Comparison of ENCODE assay signal across 10 cellular contexts in the genomic region with DNA sequence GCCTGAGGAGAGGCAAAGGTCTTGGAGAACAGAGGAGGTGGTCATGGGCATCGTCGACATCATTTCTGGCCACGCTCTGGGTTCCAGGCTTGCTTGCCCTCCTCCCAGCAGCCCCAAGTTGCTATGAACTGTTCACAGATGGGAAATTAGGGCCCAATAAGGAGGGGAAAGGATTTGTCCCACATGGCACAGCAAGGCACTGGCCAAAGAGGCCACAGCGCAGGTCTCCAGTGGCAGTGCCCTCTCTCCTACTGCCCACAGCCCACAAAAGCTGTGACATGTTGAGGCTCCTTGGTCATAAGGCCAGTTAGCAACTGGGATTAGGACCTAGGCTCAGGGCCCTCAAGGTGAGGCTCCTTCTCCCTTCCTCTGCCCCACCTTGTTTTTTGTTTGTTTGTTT. TPM values are rescaled to one million over a fixed set of nuclear protein-coding genes. Genes with fewer than 3 reads are reported as not detected.
A peak's percentile ranks its signal among the peaks of the same experiment; 100 is the strongest.
DNase-seq lines count a peak whose midpoint lies in the region; ATAC-seq, FAIRE-seq and TF ChIP-seq lines count a peak whose summit lies in the region.
"Had no signal": no experiment of that assay in that cellular context is flagged by ENCODE, and none has a peak within 500 bp of the region (broad histone marks: within the 10 kb centered on the region; RNA-seq: fewer than 3 reads in every experiment).

No MANE protein-coding gene starts in this region.

- no peak for ATAC-seq in activated B cell treated with CpG ODN at 0.5 μM for 24 hours (ENCODE audit: low read depth)
- ATAC-seq in GM21360 (IDR thresholded peaks at IDR 0.05; ENCODE audit: unreplicated experiment) = no peak
- ATAC-seq in foreskin keratinocyte = no peak

- no peak for TF ChIP-seq CTCF in activated B cell treated with CpG ODN at 0.5 μM for 24 hours (IDR thresholded peaks at IDR 0.05)
- no peak for TF ChIP-seq CTCF in kidney (IDR thresholded peaks at IDR 0.05; ENCODE audit: borderline replicate concordance, extremely low read depth, insufficient read depth)
- no peak for TF ChIP-seq CTCF in stomach (IDR thresholded peaks at IDR 0.05)
- TF ChIP-seq CTCF in glutamatergic neuron (IDR thresholded peaks at IDR 0.05; ENCODE audit: partially characterized antibody, unreplicated experiment) = no peak
- no peak for TF ChIP-seq CTCF in foreskin keratinocyte (conservative IDR thresholded peaks at IDR 0.05)

- H3K4me1 ChIP-seq in kidney (ENCODE audit: control insufficient read depth in 1 of 2, insufficient read depth in 1 of 2, low read depth in 1 of 2, low read length in 2 of 2) (peaks cover 3 to 33% of the 10 kb centered on the region in 2 donors), stomach (peaks cover 33 to 75% (median 60%) of the 10 kb centered on the region in 4 donors), foreskin keratinocyte (peaks cover 6% of the 10 kb centered on the region)

- DNase-seq in activated CD8-positive, alpha-beta memory T cell treated with anti-CD3 and anti-CD28 coated beads, Interleukin-2, amount 50 U/mL, for 4 hours = peak; percentile 7
- DNase-seq in activated CD8-positive, alpha-beta memory T cell treated with anti-CD3 and anti-CD28 coated beads, Interleukin-2, amount 50 U/mL, for 48 hours = no peak
- DNase-seq in activated B cell treated with CpG ODN at 0.5 μM for 24 hours = no peak
- DNase-seq in kidney = peak; percentile 39
- no peak for DNase-seq in stomach
- no peak for DNase-seq in glutamatergic neuron
- DNase-seq in foreskin keratinocyte = no peak

- H3K9me3 Mint-ChIP-seq in activated B cell treated with CpG ODN at 0.5 μM for 24 hours (no peaks in the 10 kb centered on the region), glutamatergic neuron (ENCODE audit: unreplicated experiment) (peaks cover 16% of the 10 kb centered on the region)

- H3K27me3 ChIP-seq in stomach = peaks cover 0 to 28% (median 20%) of the 10 kb centered on the region in 3 donors
- H3K27me3 ChIP-seq in foreskin keratinocyte = no peaks in the 10 kb centered on the region

- POLR2A ChIA-PET in activated B cell treated with CpG ODN at 0.5 μM for 24 hours (lab: Charles Lee) = interaction anchor here (8.2 kb wide), 1 partner anchor 15 kb away, joined by 263 read pairs; no protein-coding TSS in a partner anchor

- WGBS in stomach, 5 donors = 73 to 82% (median 75%) methylated on average over 4 of the region's 4 CpGs

- no peaks in the 10 kb centered on the region for H3K9me3 ChIP-seq in kidney (ENCODE audit: control insufficient read depth in 1 of 2, low read length in 2 of 2)
- H3K9me3 ChIP-seq in stomach = no peaks in the 10 kb centered on the region

- H3K4me1 Mint-ChIP-seq in activated B cell treated with CpG ODN at 0.5 μM for 24 hours (peaks cover 70% of the 10 kb centered on the region), glutamatergic neuron (ENCODE audit: low read depth, unreplicated experiment) (peaks cover 4% of the 10 kb centered on the region)

- H3K36me3 ChIP-seq in kidney (ENCODE audit: control insufficient read depth in 1 of 2, insufficient read depth in 2 of 2, low read length in 2 of 2) (peaks cover 10 to 16% of the 10 kb centered on the region in 2 donors), stomach (peaks cover 17 to 22% (median 21%) of the 10 kb centered on the region in 4 donors)

- FAIRE-seq in kidney (lab: Jason Lieb, UNC) = no peak
- FAIRE-seq: bronchial epithelial cell had no signal

- H3K9ac ChIP-seq in kidney (ENCODE audit: low read length in 2 of 2) = no peak overlapping the region

- H3K36me3 Mint-ChIP-seq in activated B cell treated with CpG ODN at 0.5 μM for 24 hours (ENCODE audit: low read depth) (peaks cover 42% of the 10 kb centered on the region), glutamatergic neuron (ENCODE audit: unreplicated experiment) (no peaks in the 10 kb centered on the region)

- TF ChIP-seq EP300 in stomach (IDR thresholded peaks at IDR 0.05) = no peak

- H3K27me3 Mint-ChIP-seq in activated B cell treated with CpG ODN at 0.5 μM for 24 hours (no peaks in the 10 kb centered on the region), glutamatergic neuron (ENCODE audit: unreplicated experiment) (peaks cover 15% of the 10 kb centered on the region)

- TF ChIP-seq POLR2A in stomach (IDR thresholded peaks at IDR 0.05) = no peak

- CTCF ChIA-PET in activated B cell treated with CpG ODN at 0.5 μM for 24 hours (lab: Charles Lee) = interaction anchor here (2.0 kb wide), 1 partner anchor 11 kb away, joined by 10 read pairs; no protein-coding TSS in a partner anchor

- H3K27ac ChIP-seq in kidney (ENCODE audit: low read depth in 2 of 2, low read length in 2 of 2) = peak overlapping the region in 1 of 2 donors; percentile 13
- peak overlapping the region; percentile 38 to 96 (median 87) for H3K27ac ChIP-seq in stomach
- no peak overlapping the region for H3K27ac ChIP-seq in foreskin keratinocyte

- H3K4me3 Mint-ChIP-seq in activated B cell treated with CpG ODN at 0.5 μM for 24 hours (peak overlapping the region; percentile 94), glutamatergic neuron (ENCODE audit: unreplicated experiment) (no peak overlapping the region)

- intact Hi-C loops in activated B cell treated with CpG ODN at 0.5 μM for 24 hours (cut with micrococcal nuclease) = loop anchor here (5.0 kb wide), 2 partner anchors 112 to 203 kb away; a partner anchor contains a TSS
- intact Hi-C loops in kidney (cut with DNase I) = no loop called here
- intact Hi-C loops in stomach (cut with DNase I; ENCODE audit: low total_unique reads) = no loop called here

- H3K27ac Mint-ChIP-seq in activated B cell treated with CpG ODN at 0.5 μM for 24 hours (peak overlapping the region; percentile 97), glutamatergic neuron (ENCODE audit: unreplicated experiment) (no peak overlapping the region)

- H3K4me3 ChIP-seq in kidney (ENCODE audit: low read length in 2 of 2) (no peak overlapping the region), stomach (no peak overlapping the region)

RNA-seq across cellular contexts. Expression of a gene that starts 1.6 kb away (rescaled TPM):
- total RNA-seq in activated B cell treated with CpG ODN at 0.5 μM for 24 hours = 72.0 and 77.7 TPM in 2 replicates
- total RNA-seq in kidney = 38.4 TPM
- polyA plus RNA-seq in kidney (ENCODE audit: insufficient read depth, low read depth, low replicate concordance) = 46.0 TPM
- total RNA-seq in stomach = 10 to 100 TPM in 4 of 5 donors, 1 to 10 TPM in 1; 9.9 to 72.7 (median 41.9) TPM
- polyA plus RNA-seq in stomach = 10 to 100 TPM; 35.5 to 44.2 (median 38.5) TPM
- total RNA-seq in glutamatergic neuron (ENCODE audit: unreplicated experiment) = 51.8 TPM
- 20.4 and 20.7 TPM in 2 replicates for total RNA-seq in foreskin keratinocyte
- polyA plus RNA-seq in foreskin keratinocyte = 25.7 and 27.0 TPM in 2 replicates

RNA-seq across cellular contexts. Expression of a gene that starts 3.2 kb away (rescaled TPM):
- total RNA-seq in activated B cell treated with CpG ODN at 0.5 μM for 24 hours = 47.4 and 59.7 TPM in 2 replicates
- 13.1 TPM for total RNA-seq in kidney
- 29.8 TPM for polyA plus RNA-seq in kidney (ENCODE audit: insufficient read depth, low read depth, low replicate concordance)
- 10 to 100 TPM in 1 of 5 donors, 1 to 10 TPM in 2, not detected in 2; 4.2 to 11.3 (median 7.6) TPM for total RNA-seq in stomach
- 10 to 100 TPM; 13.8 to 45.1 (median 17.4) TPM for polyA plus RNA-seq in stomach
- 3.0 TPM for total RNA-seq in glutamatergic neuron (ENCODE audit: unreplicated experiment)
- total RNA-seq in foreskin keratinocyte = 42.6 and 48.1 TPM in 2 replicates
- polyA plus RNA-seq in foreskin keratinocyte = 57.7 and 65.8 TPM in 2 replicates
- total RNA-seq: LHCN-M2 had no signal

RNA-seq across cellular contexts. Expression of a gene that starts 12.2 kb away (rescaled TPM):
- total RNA-seq in activated B cell treated with CpG ODN at 0.5 μM for 24 hours (3.9 and 4.6 TPM in 2 replicates), kidney (1.0 TPM), stomach (1 to 10 TPM in 2 of 5 donors, not detected in 3; 6.7 to 9.9 TPM), glutamatergic neuron (ENCODE audit: unreplicated experiment) (0.78 TPM), foreskin keratinocyte (0.14 and 0.31 TPM in 2 replicates)
- polyA plus RNA-seq in kidney (ENCODE audit: insufficient read depth, low read depth, low replicate concordance) (0.99 TPM), stomach (under 1 TPM in 2 of 3 donors, not detected in 1; 0.33 to 0.50 TPM), foreskin keratinocyte (0.11 TPM in 2 replicates)

RNA-seq across cellular contexts. Expression of a gene that starts 33.8 kb away (rescaled TPM):
- total RNA-seq in activated B cell treated with CpG ODN at 0.5 μM for 24 hours (1.9 and 3.4 TPM in 2 replicates), kidney (15.7 TPM), stomach (1 to 10 TPM in 4 of 5 donors, not detected in 1; 2.9 to 8.0 (median 6.2) TPM), glutamatergic neuron (ENCODE audit: unreplicated experiment) (299 TPM), foreskin keratinocyte (0.78 and 1.0 TPM in 2 replicates)
- polyA plus RNA-seq in kidney (ENCODE audit: insufficient read depth, low read depth, low replicate concordance) (24.8 TPM), stomach (1 to 10 TPM; 4.9 to 8.3 (median 7.6) TPM), foreskin keratinocyte (0.54 and 1.0 TPM in 2 replicates)

Comparison
In these comparisons a context has a peak if more than half of its experiments do, and no peak if none do; other contexts are left out.
1. DNase-seq: peak in activated CD8-positive, alpha-beta memory T cell treated with anti-CD3 and anti-CD28 coated beads, Interleukin-2, amount 50 U/mL, for 4 hours (single experiment) and kidney (single experiment); none in activated CD8-positive, alpha-beta memory T cell treated with anti-CD3 and anti-CD28 coated beads, Interleukin-2, amount 50 U/mL, for 48 hours (single experiment), activated B cell treated with CpG ODN at 0.5 μM for 24 hours (single experiment), stomach (single experiment), glutamatergic neuron (single experiment) and foreskin keratinocyte (0 of 2).